1 cellular context compared by ENCODE assay signal in the genomic region with DNA sequence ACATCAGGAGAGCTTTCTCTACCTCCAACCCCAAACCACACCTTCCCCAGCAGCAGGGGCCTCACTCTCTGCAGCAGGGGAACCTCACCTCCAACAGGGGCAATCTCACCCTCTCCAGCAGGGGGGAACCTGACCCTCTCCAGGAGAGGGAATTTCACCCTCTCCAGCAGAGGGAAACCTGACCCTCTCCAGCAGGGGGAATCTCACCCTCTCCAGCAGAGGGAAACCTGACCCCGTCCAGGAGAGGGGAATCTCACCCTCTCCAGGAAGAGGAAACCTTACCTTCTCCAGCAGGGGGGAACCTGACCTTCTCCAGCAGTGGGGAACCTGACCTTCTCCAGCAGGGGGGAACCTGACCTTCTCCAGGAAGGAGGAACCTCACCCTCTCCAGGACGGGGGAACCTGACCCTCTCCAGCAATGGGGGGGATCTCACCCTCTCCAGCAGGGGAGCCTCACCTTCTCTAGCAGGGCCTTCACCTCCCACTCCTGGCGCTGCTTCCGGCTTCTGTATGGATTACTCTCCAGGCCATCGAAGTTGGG.
TF ChIP-seq lines count a peak whose summit lies in the region.

No MANE protein-coding gene starts in this region.

TF ChIP-seq in K562, 482 proteins besides CTCF, POLR2A, EP300 and RAD21 (continued from another document and continues in another):
- TF ChIP-seq, protein P1, sequence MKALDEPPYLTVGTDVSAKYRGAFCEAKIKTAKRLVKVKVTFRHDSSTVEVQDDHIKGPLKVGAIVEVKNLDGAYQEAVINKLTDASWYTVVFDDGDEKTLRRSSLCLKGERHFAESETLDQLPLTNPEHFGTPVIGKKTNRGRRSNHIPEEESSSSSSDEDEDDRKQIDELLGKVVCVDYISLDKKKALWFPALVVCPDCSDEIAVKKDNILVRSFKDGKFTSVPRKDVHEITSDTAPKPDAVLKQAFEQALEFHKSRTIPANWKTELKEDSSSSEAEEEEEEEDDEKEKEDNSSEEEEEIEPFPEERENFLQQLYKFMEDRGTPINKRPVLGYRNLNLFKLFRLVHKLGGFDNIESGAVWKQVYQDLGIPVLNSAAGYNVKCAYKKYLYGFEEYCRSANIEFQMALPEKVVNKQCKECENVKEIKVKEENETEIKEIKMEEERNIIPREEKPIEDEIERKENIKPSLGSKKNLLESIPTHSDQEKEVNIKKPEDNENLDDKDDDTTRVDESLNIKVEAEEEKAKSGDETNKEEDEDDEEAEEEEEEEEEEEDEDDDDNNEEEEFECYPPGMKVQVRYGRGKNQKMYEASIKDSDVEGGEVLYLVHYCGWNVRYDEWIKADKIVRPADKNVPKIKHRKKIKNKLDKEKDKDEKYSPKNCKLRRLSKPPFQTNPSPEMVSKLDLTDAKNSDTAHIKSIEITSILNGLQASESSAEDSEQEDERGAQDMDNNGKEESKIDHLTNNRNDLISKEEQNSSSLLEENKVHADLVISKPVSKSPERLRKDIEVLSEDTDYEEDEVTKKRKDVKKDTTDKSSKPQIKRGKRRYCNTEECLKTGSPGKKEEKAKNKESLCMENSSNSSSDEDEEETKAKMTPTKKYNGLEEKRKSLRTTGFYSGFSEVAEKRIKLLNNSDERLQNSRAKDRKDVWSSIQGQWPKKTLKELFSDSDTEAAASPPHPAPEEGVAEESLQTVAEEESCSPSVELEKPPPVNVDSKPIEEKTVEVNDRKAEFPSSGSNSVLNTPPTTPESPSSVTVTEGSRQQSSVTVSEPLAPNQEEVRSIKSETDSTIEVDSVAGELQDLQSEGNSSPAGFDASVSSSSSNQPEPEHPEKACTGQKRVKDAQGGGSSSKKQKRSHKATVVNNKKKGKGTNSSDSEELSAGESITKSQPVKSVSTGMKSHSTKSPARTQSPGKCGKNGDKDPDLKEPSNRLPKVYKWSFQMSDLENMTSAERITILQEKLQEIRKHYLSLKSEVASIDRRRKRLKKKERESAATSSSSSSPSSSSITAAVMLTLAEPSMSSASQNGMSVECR (CRISPR knock-in tag; IDR thresholded peaks at IDR 0.05) = peak; percentile 47
- TF ChIP-seq NCOA4 (IDR thresholded peaks at IDR 0.05; ENCODE audit: partially characterized antibody) (no peak), SMAD1 (IDR thresholded peaks at IDR 0.05; ENCODE audit: low read depth, low read length, partially characterized antibody) (no peak), MEF2A (IDR thresholded peaks at IDR 0.05; ENCODE audit: control insufficient read depth, low read depth, low read length) (peak; percentile 43; the same call in 1 of the 2 replicates), HDAC3 (IDR thresholded peaks at IDR 0.05; ENCODE audit: borderline replicate concordance, partially characterized antibody) (no peak), VEZF1 (CRISPR knock-in tag; IDR thresholded peaks at IDR 0.05) (peak; percentile 83), ETV5 (CRISPR knock-in tag; IDR thresholded peaks at IDR 0.05; ENCODE audit: low read depth) (peak; percentile 76; the same call in 1 of the 2 replicates), AFF1 (IDR thresholded peaks at IDR 0.05; ENCODE audit: low read depth in 1 of 2, partially characterized antibody in 2 of 2) (peak in 1 of 2 experiments; percentile 38), LEF1 (IDR thresholded peaks at IDR 0.05) (no peak), REST (CRISPR knock-in tag; IDR thresholded peaks at IDR 0.05; ENCODE audit: low read depth) (no peak), CGGBP1 (CRISPR knock-in tag; IDR thresholded peaks at IDR 0.05) (no peak), RB1 (IDR thresholded peaks at IDR 0.05; ENCODE audit: low read depth) (peak; percentile 84; the same call in 1 of the 2 replicates), ZNF12 (CRISPR knock-in tag; IDR thresholded peaks at IDR 0.05) (no peak), THRAP3 (IDR thresholded peaks at IDR 0.05; ENCODE audit: borderline replicate concordance) (no peak), ZNF584 (CRISPR knock-in tag; IDR thresholded peaks at IDR 0.05; ENCODE audit: low read depth) (no peak), YY1 (IDR thresholded peaks at IDR 0.05; ENCODE audit: borderline replicate concordance in 1 of 3, control insufficient read depth in 1 of 3, extremely low read depth in 1 of 3, insufficient read depth in 3 of 3, insufficient read length in 1 of 3, insufficient replicate concordance in 2 of 3, low read depth in 1 of 3, low read length in 2 of 3) (peak in 2 of 3 experiments; percentile 7 to 50), ZBTB7A (IDR thresholded peaks at IDR 0.05; ENCODE audit: borderline replicate concordance, control insufficient read depth, low read depth, low read length) (peak; percentile 77), KLF16 (IDR thresholded peaks at IDR 0.05) (peak; percentile 84), SMARCA5 (IDR thresholded peaks at IDR 0.05) (peak; percentile 11; the same call in 1 of the 2 replicates), SLC30A9 (CRISPR knock-in tag; IDR thresholded peaks at IDR 0.05) (no peak), TCF7 (IDR thresholded peaks at IDR 0.05; ENCODE audit: borderline replicate concordance) (no peak), ARID1B (IDR thresholded peaks at IDR 0.05) (no peak), TAL1 (IDR thresholded peaks at IDR 0.05) (no peak), CTBP1 (IDR thresholded peaks at IDR 0.05; ENCODE audit: borderline replicate concordance) (peak; percentile 83; the same call in 1 of the 2 replicates)
- TF ChIP-seq, protein P2, sequence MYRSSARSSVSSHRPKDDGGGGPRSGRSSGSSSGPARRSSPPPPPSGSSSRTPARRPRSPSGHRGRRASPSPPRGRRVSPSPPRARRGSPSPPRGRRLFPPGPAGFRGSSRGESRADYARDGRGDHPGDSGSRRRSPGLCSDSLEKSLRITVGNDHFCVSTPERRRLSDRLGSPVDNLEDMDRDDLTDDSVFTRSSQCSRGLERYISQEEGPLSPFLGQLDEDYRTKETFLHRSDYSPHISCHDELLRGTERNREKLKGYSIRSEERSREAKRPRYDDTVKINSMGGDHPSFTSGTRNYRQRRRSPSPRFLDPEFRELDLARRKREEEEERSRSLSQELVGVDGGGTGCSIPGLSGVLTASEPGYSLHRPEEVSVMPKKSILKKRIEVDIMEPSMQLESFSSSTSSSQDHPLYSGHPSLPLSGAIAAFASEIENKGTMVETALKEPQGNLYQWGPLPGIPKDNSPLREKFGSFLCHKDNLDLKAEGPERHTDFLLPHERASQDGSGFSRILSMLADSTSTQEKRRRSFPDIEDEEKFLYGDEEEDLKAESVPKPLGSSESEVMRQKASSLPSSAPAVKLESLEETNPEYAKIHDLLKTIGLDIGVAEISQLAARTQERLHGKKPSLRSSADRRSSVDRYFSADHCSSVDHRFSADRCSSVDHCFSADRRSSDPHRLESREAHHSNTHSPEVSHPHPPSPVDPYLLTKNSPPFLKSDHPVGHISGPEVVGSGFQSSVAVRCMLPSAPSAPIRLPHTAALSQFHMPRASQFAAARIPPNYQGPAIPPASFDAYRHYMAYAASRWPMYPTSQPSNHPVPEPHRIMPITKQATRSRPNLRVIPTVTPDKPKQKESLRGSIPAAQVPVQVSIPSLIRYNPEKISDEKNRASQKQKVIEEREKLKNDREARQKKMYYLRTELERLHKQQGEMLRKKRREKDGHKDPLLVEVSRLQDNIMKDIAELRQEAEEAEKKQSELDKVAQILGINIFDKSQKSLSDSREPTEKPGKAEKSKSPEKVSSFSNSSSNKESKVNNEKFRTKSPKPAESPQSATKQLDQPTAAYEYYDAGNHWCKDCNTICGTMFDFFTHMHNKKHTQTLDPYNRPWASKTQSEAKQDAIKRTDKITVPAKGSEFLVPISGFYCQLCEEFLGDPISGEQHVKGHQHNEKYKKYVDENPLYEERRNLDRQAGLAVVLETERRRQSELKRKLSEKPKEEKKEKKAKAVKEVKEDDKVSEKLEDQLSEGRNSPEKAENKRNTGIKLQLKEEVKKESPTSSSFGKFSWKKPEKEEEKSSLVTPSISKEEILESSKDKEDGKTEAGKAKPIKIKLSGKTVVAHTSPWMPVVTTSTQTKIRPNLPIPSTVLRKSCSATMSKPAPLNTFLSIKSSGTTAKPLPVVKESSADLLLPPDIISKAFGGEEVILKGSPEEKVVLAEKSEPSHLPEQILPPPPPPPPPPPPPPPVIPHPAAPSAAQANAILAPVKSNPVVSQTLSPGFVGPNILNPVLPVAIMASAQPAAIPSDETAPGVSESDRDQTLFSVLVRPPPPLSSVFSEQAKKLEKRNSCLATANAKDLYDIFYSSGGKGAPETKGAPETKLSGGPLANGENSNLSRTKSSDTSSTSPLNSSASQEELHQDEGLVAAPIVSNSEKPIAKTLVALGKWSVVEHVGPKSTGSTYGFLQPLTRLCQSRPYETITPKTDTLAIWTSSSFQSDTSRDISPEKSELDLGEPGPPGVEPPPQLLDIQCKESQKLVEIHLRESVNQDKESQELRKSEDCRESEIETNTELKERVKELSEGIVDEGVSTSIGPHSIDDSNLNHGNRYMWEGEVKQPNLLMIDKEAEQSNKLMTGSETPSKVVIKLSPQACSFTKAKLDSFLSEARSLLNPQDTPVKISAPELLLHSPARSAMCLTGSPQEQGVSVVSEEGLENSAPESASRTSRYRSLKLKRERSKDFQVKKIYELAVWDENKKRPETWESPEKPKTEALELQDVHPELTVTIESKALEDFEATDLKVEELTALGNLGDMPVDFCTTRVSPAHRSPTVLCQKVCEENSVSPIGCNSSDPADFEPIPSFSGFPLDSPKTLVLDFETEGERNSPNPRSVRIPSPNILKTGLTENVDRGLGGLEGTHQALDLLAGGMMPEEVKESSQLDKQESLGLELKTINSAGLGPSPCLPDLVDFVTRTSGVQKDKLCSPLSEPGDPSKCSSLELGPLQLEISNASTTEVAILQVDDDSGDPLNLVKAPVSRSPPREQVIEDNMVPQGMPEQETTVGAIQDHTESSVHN (IDR thresholded peaks at IDR 0.05; ENCODE audit: borderline replicate concordance in 1 of 2, low read depth in 1 of 2) = no peak
- TF ChIP-seq, protein P3, sequence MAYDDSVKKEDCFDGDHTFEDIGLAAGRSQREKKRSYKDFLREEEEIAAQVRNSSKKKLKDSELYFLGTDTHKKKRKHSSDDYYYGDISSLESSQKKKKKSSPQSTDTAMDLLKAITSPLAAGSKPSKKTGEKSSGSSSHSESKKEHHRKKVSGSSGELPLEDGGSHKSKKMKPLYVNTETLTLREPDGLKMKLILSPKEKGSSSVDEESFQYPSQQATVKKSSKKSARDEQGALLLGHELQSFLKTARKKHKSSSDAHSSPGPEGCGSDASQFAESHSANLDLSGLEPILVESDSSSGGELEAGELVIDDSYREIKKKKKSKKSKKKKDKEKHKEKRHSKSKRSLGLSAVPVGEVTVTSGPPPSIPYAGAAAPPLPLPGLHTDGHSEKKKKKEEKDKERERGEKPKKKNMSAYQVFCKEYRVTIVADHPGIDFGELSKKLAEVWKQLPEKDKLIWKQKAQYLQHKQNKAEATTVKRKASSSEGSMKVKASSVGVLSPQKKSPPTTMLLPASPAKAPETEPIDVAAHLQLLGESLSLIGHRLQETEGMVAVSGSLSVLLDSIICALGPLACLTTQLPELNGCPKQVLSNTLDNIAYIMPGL (CRISPR knock-in tag; IDR thresholded peaks at IDR 0.05) = 0 out of 2 replicates have a peak, but pooled peaks have one; percentile 66
